Comparison of ENCODE assay signal across 10 cellular contexts in genomic region chr5:159864885-159865622, GRCh38. TPM values are rescaled to one million over a fixed set of nuclear protein-coding genes. Genes with fewer than 3 reads are reported as not detected.
DNase-seq lines count a peak whose midpoint lies in the region; ATAC-seq and TF ChIP-seq lines count a peak whose summit lies in the region.
"Had no signal": no experiment of that assay in that cellular context is flagged by ENCODE, and none has a peak within 500 bp of the region (broad histone marks: within the 10 kb centered on the region; RNA-seq: fewer than 3 reads in every experiment).

No MANE protein-coding gene starts in this region.

- H3K36me3 ChIP-seq in heart left ventricle: no peaks in the 10 kb centered on the region
- H3K36me3 ChIP-seq in CD8-positive, alpha-beta memory T cell (ENCODE audit: insufficient read depth, low read length): no peaks in the 10 kb centered on the region

- peak; percentile 36 for DNase-seq in Caki2 (ENCODE audit: low read depth)
- DNase-seq in heart left ventricle: no peak
- no peak for DNase-seq in SW 1271 (lab: John Stamatoyannopoulos, UW)
- no peak for DNase-seq in ACHN
- DNase-seq in CD8-positive, alpha-beta memory T cell: no peak
- DNase-seq: islet precursor cell had no signal

- H3K4me3 ChIP-seq in heart left ventricle: peak overlapping the region in 9 of 12 donors; percentile 7 to 58 (median 32)
- H3K4me3 ChIP-seq in CD8-positive, alpha-beta memory T cell (ENCODE audit: low read length): no peak overlapping the region
- H3K4me3 ChIP-seq: SK-N-MC had no signal

- in situ Hi-C loops in Caki2 (cut with HindIII; ENCODE audit: low pct_unique_long_range_greater_than_20kb, low sequenced_read_pairs) (no loop called here), ACHN (cut with HindIII; ENCODE audit: low pct_ligation_motif_present, low pct_unique_long_range_greater_than_20kb, low sequenced_read_pairs) (no loop called here)

- H3K4me1 ChIP-seq in heart left ventricle: peaks cover 0 to 7% (median 0%) of the 10 kb centered on the region in 12 donors
- H3K4me1 ChIP-seq in CD8-positive, alpha-beta memory T cell (ENCODE audit: insufficient read depth, low read length): no peaks in the 10 kb centered on the region

- peaks cover 23 to 42% of the 10 kb centered on the region in 2 donors for H3K27me3 Mint-ChIP-seq in CD8-positive, alpha-beta memory T cell

- CTCF ChIA-PET in CD8-positive, alpha-beta memory T cell (lab: Charles Lee): no interaction called here

- H3K4me3 Mint-ChIP-seq in CD8-positive, alpha-beta memory T cell: no peak overlapping the region

- H3K9me3 Mint-ChIP-seq in CD8-positive, alpha-beta memory T cell: peaks cover 0 to 2% (median 0%) of the 10 kb centered on the region in 5 donors

- no peaks in the 10 kb centered on the region for H3K9me3 ChIP-seq in heart left ventricle
- H3K9me3 ChIP-seq in CD8-positive, alpha-beta memory T cell (ENCODE audit: low read length): no peaks in the 10 kb centered on the region

- H3K27ac ChIP-seq in heart left ventricle: peak overlapping the region in 6 of 12 donors; percentile 5 to 69 (median 38)
- no peak overlapping the region for H3K27ac ChIP-seq in CD8-positive, alpha-beta memory T cell (ENCODE audit: low read depth, low read length)
- H3K27ac ChIP-seq: SK-N-MC had no signal

- 59 to 64% (median 62%) methylated on average over 12 of the region's 12 CpGs for WGBS in heart left ventricle, 4 donors

- H3K36me3 Mint-ChIP-seq in CD8-positive, alpha-beta memory T cell: no peaks in the 10 kb centered on the region

- H3K4me1 Mint-ChIP-seq in CD8-positive, alpha-beta memory T cell: no peaks in the 10 kb centered on the region

- peaks cover 0 to 6% (median 0%) of the 10 kb centered on the region in 9 donors for H3K27me3 ChIP-seq in heart left ventricle
- H3K27me3 ChIP-seq in CD8-positive, alpha-beta memory T cell (ENCODE audit: insufficient read depth, low read length, poor library complexity, severe bottlenecking): no peaks in the 10 kb centered on the region

- POLR2A ChIA-PET in CD8-positive, alpha-beta memory T cell (lab: Charles Lee): no interaction called here

- no peak for TF ChIP-seq POLR2A in heart left ventricle (IDR thresholded peaks at IDR 0.05)

- no peak overlapping the region for H3K27ac Mint-ChIP-seq in CD8-positive, alpha-beta memory T cell

- TF ChIP-seq CTCF in heart left ventricle (IDR thresholded peaks at IDR 0.05): no peak

- ATAC-seq in GM19467 (IDR thresholded peaks at IDR 0.05; ENCODE audit: unreplicated experiment) (peak; percentile 57), HG03342 (IDR thresholded peaks at IDR 0.05; ENCODE audit: unreplicated experiment) (peak; percentile 55), heart left ventricle (peak in 2 of 4 donors; percentile 28 to 40), GM18519 (IDR thresholded peaks at IDR 0.05; ENCODE audit: low FRiP score, unreplicated experiment) (no peak)

- intact Hi-C loops in heart left ventricle (cut with DNase I): no loop called here

RNA-seq across cellular contexts. Expression of gene ADRA1B, which starts 51.2 kb away (rescaled TPM):
- total RNA-seq in Caki2 (2014; rRNA removed; shearing (Covaris generic); ENCODE audit: low replicate concordance): 25.0 and 28.4 TPM in 2 replicates
- total RNA-seq in heart left ventricle: 1 to 10 TPM; 1.1 to 5.4 (median 2.3) TPM
- 1 to 10 TPM in 1 of 2 donors, under 1 TPM in 1; 0.65 to 3.9 TPM for polyA plus RNA-seq in heart left ventricle
- not detected for total RNA-seq in CD8-positive, alpha-beta memory T cell
- not detected for polyA plus RNA-seq in CD8-positive, alpha-beta memory T cell
